ENCODE assay signal across 24 cellular contexts in the genomic region with DNA sequence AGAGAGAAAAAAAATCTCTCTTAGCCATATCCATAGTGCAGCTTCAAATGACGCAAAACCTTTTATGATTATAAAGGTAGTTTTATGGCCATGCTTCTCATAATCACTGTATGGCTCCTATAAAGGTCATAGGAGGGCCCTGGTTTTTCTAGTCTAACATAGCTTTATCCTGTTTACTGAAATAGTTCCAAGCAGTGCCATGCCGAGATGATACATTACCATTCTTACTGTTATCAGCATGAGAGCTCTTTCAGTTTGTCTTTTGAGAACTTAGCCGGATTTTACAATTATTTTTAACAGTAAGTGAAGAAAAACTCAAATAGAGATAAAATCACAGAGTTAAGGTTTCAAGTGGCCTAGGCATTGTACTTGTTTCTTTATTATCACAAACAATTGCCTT. TPM values are rescaled to one million over a fixed set of nuclear protein-coding genes. Genes with fewer than 3 reads are reported as not detected.
DNase-seq lines count a peak whose midpoint lies in the region; ATAC-seq, FAIRE-seq and TF ChIP-seq lines count a peak whose summit lies in the region.
"Had no signal": no experiment of that assay in that cellular context is flagged by ENCODE, and none has a peak within 500 bp of the region (broad histone marks: within the 10 kb centered on the region; RNA-seq: fewer than 3 reads in every experiment).

No MANE protein-coding gene starts in this region.

- POLR2A ChIA-PET in GM12878 (lab: Charles Lee): no interaction called here

- H3K4me1 ChIP-seq in GM12878 (ENCODE audit: control insufficient read depth, insufficient read depth, low read length): peaks cover 18% of the 10 kb centered on the region
- H3K4me1 ChIP-seq: BLaER1 had no signal

- H3K4me2 ChIP-seq in GM12878 (ENCODE audit: control insufficient read depth, insufficient read depth) (no peak overlapping the region), neural cell (ENCODE audit: low read length) (no peak overlapping the region)
- H3K4me2 ChIP-seq: BLaER1 had no signal

- RAD21 ChIA-PET in GM12878 (lab: Charles Lee; ENCODE audit: unreplicated experiment): interaction anchor here (1.1 kb wide), 1 partner anchor 20 kb away, joined by 3 read pairs; no protein-coding TSS in a partner anchor

- SMC1A ChIA-PET in GM12878 (lab: Charles Lee; ENCODE audit: uncharacterized antibody, unreplicated experiment): interaction anchor here (0.6 to 2.2 kb wide), 8 partner anchors 8 to 105 kb away, joined by 3 to 7 read pairs (median 4); no protein-coding TSS in a partner anchor

- no peak for DNase-seq in GM12891 (ENCODE audit: insufficient read length, low spot score)
- DNase-seq in LNCaP clone FGC (ENCODE audit: low read depth): peak; percentile 30
- DNase-seq in GM12878 (ENCODE audit: low read depth, low spot score): no peak
- DNase-seq in inferior parietal cortex (ENCODE audit: extremely low spot score): no peak
- DNase-seq: Calu3; CD4-positive, alpha-beta memory T cell; EL; IMR-90; NCI-H1417 treated with DMSO at 0.1 percent for 48 hours; NCI-H187 treated with DMSO at 0.1 percent for 48 hours; NCI-H2171; NCI-H446 treated with DMSO at 0.1 percent for 48 hours; NCI-H82; OCI-M1; Right ventricle myocardium superior; SW 1271 had no signal

- H3K9me2 ChIP-seq in neural cell (ENCODE audit: insufficient read depth, low read length): no peaks in the 10 kb centered on the region

- H3F3A ChIP-seq in neural cell (ENCODE audit: insufficient read depth, low read length, poor library complexity, severe bottlenecking): no peaks in the 10 kb centered on the region

- no peak overlapping the region for H3K4me3 ChIP-seq in LNCaP clone FGC (ENCODE audit: low read depth, low read length)
- H3K4me3 ChIP-seq in GM12878: no peak overlapping the region
- H3K4me3 ChIP-seq in neural cell (ENCODE audit: low read length): no peak overlapping the region
- H3K4me3 ChIP-seq: BLaER1 had no signal

- in situ Hi-C loops in GM12878 (cut with MboI): no loop called here

- H3K27ac ChIP-seq in GM12878 (ENCODE audit: control insufficient read depth, insufficient read depth) (peak overlapping the region; percentile 37; the same call in 1 of the 2 replicates), neural cell (ENCODE audit: low read length) (no peak overlapping the region)
- H3K27ac ChIP-seq: BLaER1, HL-60 had no signal

- no TSS peak for BruUV-seq in GM12878 (replicated peaks; lab: Mats Ljungman, UMichigan)

- H4K20me1 ChIP-seq in GM12878 (ENCODE audit: control insufficient read depth, insufficient read depth) (no peaks in the 10 kb centered on the region), neural cell (ENCODE audit: insufficient read depth) (no peaks in the 10 kb centered on the region)
- H4K20me1 ChIP-seq: BLaER1 had no signal

- H3K9ac ChIP-seq in GM12878 (ENCODE audit: control insufficient read depth, insufficient read depth, low read length) (no peak overlapping the region; the same call in 1 of the 2 replicates), neural cell (ENCODE audit: low read length) (no peak overlapping the region)
- H3K9ac ChIP-seq: BLaER1 had no signal

- no peaks in the 10 kb centered on the region; the same call in 2 of the 3 replicates for H3K9me3 ChIP-seq in GM12878 (replicated peaks; ENCODE audit: control insufficient read depth, insufficient read depth, low read length)
- no peaks in the 10 kb centered on the region for H3K9me3 ChIP-seq in neural cell (ENCODE audit: low read length)
- H3K9me3 ChIP-seq: BLaER1 had no signal

- CTCF ChIA-PET in GM12878 (lab: Yijun Ruan, JAX): interaction anchor here (0.5 to 1.6 kb wide), 4 partner anchors 11 to 247 kb away, joined by 3 to 8 read pairs (median 4); no protein-coding TSS in a partner anchor

- TF ChIP-seq RAD21 in GM12878 (IDR thresholded peaks at IDR 0.05; ENCODE audit: insufficient read depth, low read depth, low read length) (no peak), neural cell (conservative IDR thresholded peaks at IDR 0.05) (no peak)

- intact Hi-C loops in GM12878 (cut with micrococcal nuclease; ENCODE audit: unreplicated experiment): no loop called here

- no peak for TF ChIP-seq EP300 in GM12878 (IDR thresholded peaks at IDR 0.05; ENCODE audit: borderline replicate concordance in 1 of 2, control insufficient read depth in 1 of 2, low read depth in 2 of 2, low read length in 2 of 2)
- no peak for TF ChIP-seq EP300 in neural cell (conservative IDR thresholded peaks at IDR 0.05; ENCODE audit: poor library complexity, severe bottlenecking)

- FAIRE-seq in GM12891 (lab: Jason Lieb, UNC): peak; percentile 35
- no peak for FAIRE-seq in GM12878 (lab: Jason Lieb, UNC)

- H2AFZ ChIP-seq in GM12878 (ENCODE audit: control insufficient read depth, low read depth, low read length): peak overlapping the region; percentile 63
- H2AFZ ChIP-seq in neural cell (ENCODE audit: low read depth, low read length): no peak overlapping the region

- peak; percentile 7; the same call in 1 of the 3 replicates for ATAC-seq in GM12878
- no peak for ATAC-seq in GM18519 (IDR thresholded peaks at IDR 0.05; ENCODE audit: low FRiP score, unreplicated experiment)
- ATAC-seq in HG03521 (IDR thresholded peaks at IDR 0.05; ENCODE audit: unreplicated experiment): no peak

- H3K27me3 ChIP-seq in GM12878 (replicated peaks in 1 of 2; ENCODE audit: control insufficient read depth in 2 of 2, insufficient read depth in 2 of 2, low read length in 1 of 2): no peaks in the 10 kb centered on the region
- no peaks in the 10 kb centered on the region for H3K27me3 ChIP-seq in neural cell (ENCODE audit: insufficient read depth, low read depth, low read length)
- H3K27me3 ChIP-seq: BLaER1 had no signal

- H3K36me3 ChIP-seq in GM12878 (ENCODE audit: control insufficient read depth in 2 of 2, insufficient read depth in 2 of 2, low read length in 1 of 2) (no peaks in the 10 kb centered on the region), neural cell (ENCODE audit: insufficient read depth, low read length) (no peaks in the 10 kb centered on the region)
- H3K36me3 ChIP-seq: BLaER1 had no signal

- TF ChIP-seq POLR2A in GM12891 (IDR thresholded peaks at IDR 0.05; ENCODE audit: low read depth, low read length) (no peak), GM12878 (IDR thresholded peaks at IDR 0.05; ENCODE audit: low read depth, low read length) (no peak)

- peaks cover 2% of the 10 kb centered on the region for H3K79me2 ChIP-seq in GM12878 (ENCODE audit: control insufficient read depth, insufficient read depth, low read length)
- no peaks in the 10 kb centered on the region for H3K79me2 ChIP-seq in neural cell (replicated peaks; ENCODE audit: insufficient read depth, low read length)

- TF ChIP-seq CTCF in LNCaP clone FGC (IDR thresholded peaks at IDR 0.05; ENCODE audit: control insufficient read depth, extremely low read depth, insufficient read depth) (no peak), GM12878 (IDR thresholded peaks at IDR 0.05 in 2 of 3, conservative IDR thresholded peaks at IDR 0.05 in 1 of 3; ENCODE audit: control insufficient read depth in 2 of 3, extremely low read depth in 1 of 3, insufficient read depth in 1 of 3, low read depth in 3 of 3, low read length in 3 of 3) (no peak), neural cell (IDR thresholded peaks at IDR 0.05; ENCODE audit: poor library complexity, severe bottlenecking) (no peak)

- 27% methylated on average over 3 of the region's 3 CpGs for WGBS in GM12878 (ENCODE audit: insufficient coverage, insufficient replicate concordance, low lambda C conversion rate, missing lambda C conversion rate)

TF ChIP-seq in GM12891, 5 proteins besides CTCF, POLR2A, EP300 and RAD21:
- TF ChIP-seq POU2F2 (IDR thresholded peaks at IDR 0.05; ENCODE audit: low read depth, low read length): no peak
- no peak for TF ChIP-seq TAF1 (IDR thresholded peaks at IDR 0.05; ENCODE audit: low read depth, low read length)
- TF ChIP-seq SPI1 (IDR thresholded peaks at IDR 0.05; ENCODE audit: low read depth, low read length): no peak
- TF ChIP-seq PAX5 (IDR thresholded peaks at IDR 0.05; ENCODE audit: insufficient read depth, low read length, severe bottlenecking): no peak
- no peak for TF ChIP-seq POLR2AphosphoS5 (IDR thresholded peaks at IDR 0.05; ENCODE audit: low read depth, low read length)

TF ChIP-seq in GM12878, 131 proteins besides CTCF, POLR2A, EP300 and RAD21 (continues in another document):
- TF ChIP-seq, protein P1, sequence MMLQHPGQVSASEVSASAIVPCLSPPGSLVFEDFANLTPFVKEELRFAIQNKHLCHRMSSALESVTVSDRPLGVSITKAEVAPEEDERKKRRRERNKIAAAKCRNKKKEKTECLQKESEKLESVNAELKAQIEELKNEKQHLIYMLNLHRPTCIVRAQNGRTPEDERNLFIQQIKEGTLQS (IDR thresholded peaks at IDR 0.05; ENCODE audit: borderline replicate concordance, extremely low read depth, low read depth, low read length): no peak
- TF ChIP-seq BMI1 (IDR thresholded peaks at IDR 0.05; ENCODE audit: borderline replicate concordance): no peak
- TF ChIP-seq RB1 (IDR thresholded peaks at IDR 0.05; ENCODE audit: borderline replicate concordance): no peak

TF ChIP-seq in neural cell, 6 proteins besides CTCF, POLR2A, EP300 and RAD21:
- TF ChIP-seq SMC3 (conservative IDR thresholded peaks at IDR 0.05; ENCODE audit: poor library complexity) (no peak), EZH2 (IDR thresholded peaks at IDR 0.05; ENCODE audit: borderline replicate concordance, insufficient read depth, low read length, poor library complexity, severe bottlenecking) (no peak), POLR2AphosphoS5 (IDR thresholded peaks at IDR 0.05) (peak; percentile 14)

RNA-seq across cellular contexts. Expression of a gene that starts 35.2 kb away (rescaled TPM):
- 3.8 TPM for polyA plus RNA-seq in GM12891 (2012; ENCODE audit: low read depth, missing spikeins)
- 31.6 and 33.1 TPM in 2 replicates for total RNA-seq in GM12878 (2013; cell fraction: nucleolus; rRNA removed)
- total RNA-seq in GM12878 (2014; rRNA removed): 13.6 and 15.3 TPM in 2 replicates
- 13.5 and 13.8 TPM in 2 replicates for total RNA-seq in GM12878 (2014; rRNA removed; fragmentation: Illumina TruSeq; extraction: Trizol)
- total RNA-seq in GM12878 (2021): 12.2 and 12.5 TPM in 2 replicates
- 2.6 TPM for polyA plus RNA-seq in GM12878 (2011; ENCODE audit: low read depth)
- polyA plus RNA-seq in GM12878 (2011; rRNA removed): 19.1 and 22.3 TPM in 2 replicates
- polyA plus RNA-seq in GM12878 (2011; cell fraction: cytosol; rRNA removed): 9.1 and 10.6 TPM in 2 replicates
- 17.9 and 21.0 TPM in 2 replicates for polyA plus RNA-seq in GM12878 (2011; cell fraction: nucleus; rRNA removed)
- 3.3 and 3.7 TPM in 2 replicates for polyA plus RNA-seq in GM12878 (2012)
- polyA plus RNA-seq in GM12878 (2014; fragmentation: Illumina TruSeq; extraction: Trizol): 6.3 and 7.2 TPM in 2 replicates
- polyA plus RNA-seq in GM12878 (2014; fragmentation: Nextera tagmentation; extraction: Ambion mirVana): 1 to 10 TPM; 3.6 to 3.7 TPM
- 4.2 and 4.3 TPM in 2 replicates for polyA plus RNA-seq in GM12878 (2014; rRNA removed)
- 1 to 10 TPM; 5.8 to 6.2 TPM for polyA plus RNA-seq in GM12878 (2016; fragmentation: Nextera tagmentation; extraction: Ambion mirVana)
- 54.5 and 62.3 TPM in 2 replicates for polyA minus RNA-seq in GM12878 (2011; rRNA and poly(A)+ RNA removed)
- 8.2 and 11.9 TPM in 2 replicates for polyA minus RNA-seq in GM12878 (2011; cell fraction: cytosol; rRNA and poly(A)+ RNA removed)
- polyA minus RNA-seq in GM12878 (2011; cell fraction: nucleus; rRNA and poly(A)+ RNA removed): 111 and 184 TPM in 2 replicates
- 10.4 and 11.0 TPM in 2 replicates for polyA plus RNA-seq in neural cell
- polyA minus RNA-seq in neural cell: 29.2 and 29.9 TPM in 2 replicates
- total RNA-seq: A673; CD4-positive, alpha-beta memory T cell; HT1080; MCF 10A; Right ventricle myocardium superior had no signal
- polyA plus RNA-seq: CD4-positive, alpha-beta memory T cell; IMR-90 had no signal
